8 cellular contexts compared by ENCODE assay signal in genomic region chrX:106802063-106802387, GRCh38. TPM values are rescaled to one million over a fixed set of nuclear protein-coding genes. Genes with fewer than 3 reads are reported as not detected.
DNase-seq lines count a peak whose midpoint lies in the region; ATAC-seq and TF ChIP-seq lines count a peak whose summit lies in the region.

No MANE protein-coding gene starts in this region.

- no peaks in the 10 kb centered on the region for H3K9me3 ChIP-seq in HUES64 (ENCODE audit: insufficient read depth, low read depth, low read length)
- H3K9me3 ChIP-seq in endodermal cell (ENCODE audit: control insufficient read depth, low read length) = no peaks in the 10 kb centered on the region

- H3K27ac Mint-ChIP-seq in endodermal cell (peak overlapping the region; percentile 86), neural crest cell (ENCODE audit: unreplicated experiment) (no peak overlapping the region)

- H3K9me3 Mint-ChIP-seq in endodermal cell = peaks cover 40% of the 10 kb centered on the region
- no peaks in the 10 kb centered on the region for H3K9me3 Mint-ChIP-seq in neural crest cell

- peak overlapping the region; percentile 30; the same call in 1 of the 2 replicates for H3K9ac ChIP-seq in HUES64 (ENCODE audit: low read depth, low read length)
- H3K9ac ChIP-seq in endodermal cell (ENCODE audit: extremely low read depth, low read length, poor library complexity, severe bottlenecking) = peak overlapping the region; percentile 57

- peaks cover 31% of the 10 kb centered on the region for H3K27me3 Mint-ChIP-seq in endodermal cell (ENCODE audit: insufficient read depth)
- H3K27me3 Mint-ChIP-seq in neural crest cell (ENCODE audit: low read depth) = peaks cover 86% of the 10 kb centered on the region

- no peaks in the 10 kb centered on the region for H3K4me1 ChIP-seq in HUES64 (ENCODE audit: insufficient read depth, low read length)
- H3K4me1 ChIP-seq in endodermal cell (ENCODE audit: control insufficient read depth, insufficient read depth, low read length) = no peaks in the 10 kb centered on the region

- no peak overlapping the region for H3K27ac ChIP-seq in HUES64 (ENCODE audit: low read depth, low read length)
- H3K27ac ChIP-seq in endodermal cell (ENCODE audit: low read depth, low read length) = no peak overlapping the region

- H3K4me3 Mint-ChIP-seq in endodermal cell (peak overlapping the region; percentile 89), neural crest cell (peak overlapping the region; percentile 94)

- no peak for TF ChIP-seq CTCF in endodermal cell (conservative IDR thresholded peaks at IDR 0.05)
- no peak for TF ChIP-seq CTCF in neural crest cell (conservative IDR thresholded peaks at IDR 0.05)

- peaks cover 29% of the 10 kb centered on the region; the same call in 1 of the 2 replicates for H3K27me3 ChIP-seq in HUES64 (ENCODE audit: insufficient read depth, low read length)
- H3K27me3 ChIP-seq in endodermal cell (ENCODE audit: control insufficient read depth, insufficient read depth, low read length, poor library complexity, severe bottlenecking) = peaks cover 43% of the 10 kb centered on the region

- WGBS in HUES64 = 6% methylated on average over 9 of the region's 11 CpGs
- 7% methylated on average over 9 of the region's 11 CpGs; no CpG with 5 or more reads in 1 of the 2 experiments for WGBS in endodermal cell (ENCODE audit: insufficient coverage in 1 of 2, insufficient read length in 1 of 2), 2 experiments

- intact Hi-C loops in Right ventricle myocardium inferior (cut with DNase I) = no loop called here
- intact Hi-C loops in cardiac septum (cut with DNase I) = no loop called here

- peak overlapping the region; percentile 87 for H3K4me3 ChIP-seq in HUES64 (ENCODE audit: low read length)
- H3K4me3 ChIP-seq in endodermal cell (ENCODE audit: low read length) = peak overlapping the region; percentile 89

- ATAC-seq in Right ventricle myocardium inferior (peak; percentile 45), GM19324 (IDR thresholded peaks at IDR 0.05; ENCODE audit: low FRiP score, unreplicated experiment) (no peak), GM21526 (IDR thresholded peaks at IDR 0.05; ENCODE audit: low FRiP score, unreplicated experiment) (no peak)

- DNase-seq in Right ventricle myocardium inferior (ENCODE audit: missing footprints) (no peak), cardiac septum (ENCODE audit: low spot score) (no peak), endodermal cell (no peak), neural crest cell (ENCODE audit: low read depth, low spot score) (no peak), NK-92 (lab: John Stamatoyannopoulos, UW; ENCODE audit: unreplicated experiment) (no peak)

- H3K4me1 Mint-ChIP-seq in endodermal cell (peaks cover 3% of the 10 kb centered on the region), neural crest cell (peaks cover 5% of the 10 kb centered on the region)

- no peaks in the 10 kb centered on the region for H3K36me3 ChIP-seq in HUES64 (ENCODE audit: insufficient read depth, low read length)
- H3K36me3 ChIP-seq in endodermal cell (ENCODE audit: control insufficient read depth, insufficient read depth, low read length) = no peaks in the 10 kb centered on the region

- no peaks in the 10 kb centered on the region for H3K36me3 Mint-ChIP-seq in endodermal cell (ENCODE audit: low read depth)
- no peaks in the 10 kb centered on the region for H3K36me3 Mint-ChIP-seq in neural crest cell (ENCODE audit: low read depth)

RNA-seq across cellular contexts. Expression of gene TBC1D8B, which starts 0.4 kb away (rescaled TPM):
- total RNA-seq in Right ventricle myocardium inferior = 2.5 TPM
- total RNA-seq in cardiac septum = 2.5 TPM
- polyA plus RNA-seq in HUES64 (2013, experiment 1 of 2) = 2.0 TPM
- 2.3 TPM for polyA plus RNA-seq in HUES64 (2013, experiment 2 of 2)
- total RNA-seq in endodermal cell = 1 to 10 TPM; 4.0 to 5.5 TPM
- polyA plus RNA-seq in endodermal cell (2013, experiment 1 of 2) = 1.7 TPM
- polyA plus RNA-seq in endodermal cell (2013, experiment 2 of 2) = 1.7 TPM
- 1.1 and 1.5 TPM in 2 replicates for total RNA-seq in neural crest cell
